Comparison of ENCODE assay signal across 8 cellular contexts in genomic region chr19:56367829-56368711, GRCh38. TPM values are rescaled to one million over a fixed set of nuclear protein-coding genes. Genes with fewer than 3 reads are reported as not detected.
DNase-seq lines count a peak whose midpoint lies in the region; ATAC-seq and TF ChIP-seq lines count a peak whose summit lies in the region.

No MANE protein-coding gene starts in this region.

- H3K36me3 Mint-ChIP-seq in activated CD4-positive, alpha-beta T cell treated with anti-CD3 and anti-CD28 coated beads for 36 hours (ENCODE audit: low read depth), result peaks cover 51% of the 10 kb centered on the region

- CTCF ChIA-PET in activated CD4-positive, alpha-beta T cell treated with anti-CD3 and anti-CD28 coated beads for 36 hours (lab: Charles Lee), result interaction anchor here (0.7 to 2.9 kb wide), 5 partner anchors 14 to 1131 kb away, joined by 3 to 11 read pairs (median 4); partner anchors contain the start of gene ZNF582

- H3K9me3 ChIP-seq in smooth muscle cell (replicated peaks; ENCODE audit: low read depth), result no peaks in the 10 kb centered on the region

- H3K79me2 ChIP-seq in smooth muscle cell (ENCODE audit: low read depth), result peaks cover 4% of the 10 kb centered on the region

- peaks cover 53% of the 10 kb centered on the region for H3K9me3 Mint-ChIP-seq in activated CD4-positive, alpha-beta T cell treated with anti-CD3 and anti-CD28 coated beads for 36 hours (ENCODE audit: low read depth)

- H3K27ac ChIP-seq in C4-2B, result peak overlapping the region; percentile 76
- peak overlapping the region; percentile 82 for H3K27ac ChIP-seq in smooth muscle cell (ENCODE audit: low read depth)

- H3K4me3 Mint-ChIP-seq in activated CD4-positive, alpha-beta T cell treated with anti-CD3 and anti-CD28 coated beads for 36 hours, result peak overlapping the region; percentile 95

- no peaks in the 10 kb centered on the region for H3K27me3 ChIP-seq in smooth muscle cell (ENCODE audit: low read depth)

- intact Hi-C loops in activated CD4-positive, alpha-beta T cell treated with anti-CD3 and anti-CD28 coated beads for 36 hours (cut with DNase I, micrococcal nuclease), result loop anchor here in 1 of 2 experiments (1.0 kb wide), 5 partner anchors 25 to 227 kb away; partner anchors contain the start of genes ZFP28, ZNF582, ZNF583 and ZNF71

- peaks cover 4% of the 10 kb centered on the region for H3F3A ChIP-seq in smooth muscle cell (ENCODE audit: low read depth)

- H3K9ac ChIP-seq in smooth muscle cell (ENCODE audit: low read depth), result peak overlapping the region; percentile 65

- peaks cover 19% of the 10 kb centered on the region for H3K4me1 Mint-ChIP-seq in activated CD4-positive, alpha-beta T cell treated with anti-CD3 and anti-CD28 coated beads for 36 hours

- ATAC-seq in GM21825 (IDR thresholded peaks at IDR 0.05; ENCODE audit: unreplicated experiment) (peak; percentile 61), HG03095 (IDR thresholded peaks at IDR 0.05; ENCODE audit: unreplicated experiment) (no peak)
- ATAC-seq in activated CD4-positive, alpha-beta T cell treated with anti-CD3 and anti-CD28 coated beads for 36 hours, result peak; percentile 99

- DNase-seq in NCI-H2081 (lab: John Stamatoyannopoulos, UW) (peak; percentile 93 to 94), cerebellum (ENCODE audit: low spot score) (peak; percentile 92), islet precursor cell (peak; percentile 96), smooth muscle cell (lab: John Stamatoyannopoulos, UW; ENCODE audit: unreplicated experiment) (peak; percentile 44)
- DNase-seq in activated CD4-positive, alpha-beta T cell treated with anti-CD3 and anti-CD28 coated beads for 36 hours, result peak; percentile 92

- WGBS in smooth muscle cell (ENCODE audit: low lambda C conversion rate), result 43% methylated on average over 65 of the region's 65 CpGs

- peaks cover 6% of the 10 kb centered on the region for H3K36me3 ChIP-seq in smooth muscle cell (ENCODE audit: low read depth)

- POLR2A ChIA-PET in activated CD4-positive, alpha-beta T cell treated with anti-CD3 and anti-CD28 coated beads for 36 hours (lab: Charles Lee), result no interaction called here

- no peak; the same call in 1 of the 2 replicates for TF ChIP-seq CTCF in C4-2B (conservative IDR thresholded peaks at IDR 0.05)
- no peak for TF ChIP-seq CTCF in smooth muscle cell (IDR thresholded peaks at IDR 0.05; ENCODE audit: borderline replicate concordance, insufficient read depth, poor library complexity, severe bottlenecking)

- peak overlapping the region; percentile 83 for H2AFZ ChIP-seq in smooth muscle cell (ENCODE audit: low read depth)

- H3K4me1 ChIP-seq in smooth muscle cell (ENCODE audit: low read depth), result no peaks in the 10 kb centered on the region

- peak overlapping the region; percentile 90 for H3K4me2 ChIP-seq in smooth muscle cell

- H3K27me3 Mint-ChIP-seq in activated CD4-positive, alpha-beta T cell treated with anti-CD3 and anti-CD28 coated beads for 36 hours, result no peaks in the 10 kb centered on the region

- H4K20me1 ChIP-seq in smooth muscle cell (ENCODE audit: low read depth), result no peaks in the 10 kb centered on the region

- peak overlapping the region; percentile 55 for H3K4me3 ChIP-seq in smooth muscle cell

- peak overlapping the region; percentile 89 for H3K27ac Mint-ChIP-seq in activated CD4-positive, alpha-beta T cell treated with anti-CD3 and anti-CD28 coated beads for 36 hours

RNA-seq across cellular contexts. Expression of gene ZNF582, which starts 25.3 kb away (rescaled TPM):
- 1 to 10 TPM in 1 of 2 experiments, under 1 TPM in 1; 0.98 to 1.8 TPM for total RNA-seq in activated CD4-positive, alpha-beta T cell treated with anti-CD3 and anti-CD28 coated beads for 36 hours
- total RNA-seq in cerebellum (7.4 TPM), smooth muscle cell (0.99 and 4.9 TPM in 2 replicates)
- polyA plus RNA-seq in smooth muscle cell, result 3.8 and 4.4 TPM in 2 replicates

RNA-seq across cellular contexts. Expression of gene ZNF583, which starts 36.1 kb away (rescaled TPM):
- total RNA-seq in activated CD4-positive, alpha-beta T cell treated with anti-CD3 and anti-CD28 coated beads for 36 hours, result 1 to 10 TPM; 2.1 to 3.0 TPM
- 34.0 TPM for total RNA-seq in cerebellum
- 5.5 and 7.9 TPM in 2 replicates for total RNA-seq in smooth muscle cell
- 5.2 and 6.4 TPM in 2 replicates for polyA plus RNA-seq in smooth muscle cell

RNA-seq across cellular contexts. Expression of gene ZSCAN5A, which starts 53.4 kb away (rescaled TPM):
- 1 to 10 TPM; 8.3 to 9.9 TPM for total RNA-seq in activated CD4-positive, alpha-beta T cell treated with anti-CD3 and anti-CD28 coated beads for 36 hours
- total RNA-seq in cerebellum (13.3 TPM), smooth muscle cell (4.7 and 7.4 TPM in 2 replicates)
- polyA plus RNA-seq in smooth muscle cell, result 5.3 and 11.0 TPM in 2 replicates

Comparison
In these comparisons a context has a peak if more than half of its experiments do, and no peak if none do; other contexts are left out.
1. DNase-seq: peak in every context shown above with its lines; median percentile 96 in islet precursor cell; 94 in NCI-H2081; 92 in activated CD4-positive, alpha-beta T cell treated with anti-CD3 and anti-CD28 coated beads for 36 hours; 92 in cerebellum; 44 in smooth muscle cell.